12 cellular contexts compared by ENCODE assay signal in the genomic region with DNA sequence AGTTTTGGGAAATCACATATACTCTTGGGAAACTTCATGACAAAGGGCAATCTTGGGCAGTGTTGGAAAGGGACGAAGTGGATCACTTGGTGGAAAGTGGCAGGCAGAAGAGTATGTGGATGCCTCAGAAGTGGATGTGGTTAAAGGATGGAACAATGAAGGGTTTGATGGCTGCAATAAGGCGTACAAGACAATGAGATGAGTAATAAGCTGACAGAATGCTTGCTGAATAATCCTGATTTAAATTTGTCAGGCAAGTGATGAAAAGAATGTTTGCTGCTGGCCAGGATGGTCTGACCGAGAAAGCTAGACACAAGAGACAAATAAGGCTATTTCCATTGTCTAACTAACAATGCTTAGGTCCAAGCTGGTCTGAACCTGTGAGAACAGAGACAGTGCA.
DNase-seq lines count a peak whose midpoint lies in the region; ATAC-seq and TF ChIP-seq lines count a peak whose summit lies in the region.
"Had no signal": no experiment of that assay in that cellular context is flagged by ENCODE, and none has a peak within 500 bp of the region (broad histone marks: within the 10 kb centered on the region; RNA-seq: fewer than 3 reads in every experiment).

No MANE protein-coding gene starts in this region.

- H3K27ac Mint-ChIP-seq in activated T-cell treated with anti-CD3 and anti-CD28 coated beads, Interleukin-2, amount 50 U/mL, for 24 hours: peak overlapping the region; percentile 69
- peak overlapping the region; percentile 4 for H3K27ac Mint-ChIP-seq in activated CD4-positive, alpha-beta memory T cell treated with anti-CD3 and anti-CD28 coated beads, Interleukin-2, amount 10 ng/mL, durations not matched to agents 7 days and 5 days
- peak overlapping the region; percentile 86 for H3K27ac Mint-ChIP-seq in stimulated activated naive CD8-positive, alpha-beta T cell treated with anti-CD3 and anti-CD28 coated beads, Interleukin-15, Interleukin-2, amounts not matched to agents 100 ng/mL and 50 ng/mL, for 24 hours

- POLR2A ChIA-PET in activated CD4-positive, alpha-beta memory T cell treated with anti-CD3 and anti-CD28 coated beads, Interleukin-2, amount 10 ng/mL, durations not matched to agents 7 days and 5 days (lab: Charles Lee): interaction anchor here (0.7 to 9.8 kb wide), 3 partner anchors 8 to 181 kb away, joined by 3 to 146 read pairs (median 3); partner anchors contain the start of gene ASF1A

- H3K27me3 Mint-ChIP-seq in activated T-cell treated with anti-CD3 and anti-CD28 coated beads, Interleukin-2, amount 50 U/mL, for 24 hours: no peaks in the 10 kb centered on the region
- H3K27me3 Mint-ChIP-seq in activated T-cell treated with anti-CD3 and anti-CD28 coated beads, Interleukin-2, amount 50 U/mL, for 4 hours (ENCODE audit: low read depth): no peaks in the 10 kb centered on the region
- H3K27me3 Mint-ChIP-seq in activated CD4-positive, alpha-beta memory T cell treated with anti-CD3 and anti-CD28 coated beads, Interleukin-2, amount 10 ng/mL, durations not matched to agents 7 days and 5 days: no peaks in the 10 kb centered on the region
- H3K27me3 Mint-ChIP-seq in stimulated activated naive CD8-positive, alpha-beta T cell treated with anti-CD3 and anti-CD28 coated beads, Interleukin-15, Interleukin-2, amounts not matched to agents 100 ng/mL and 50 ng/mL, for 24 hours: no peaks in the 10 kb centered on the region
- H3K27me3 Mint-ChIP-seq: central memory CD8-positive, alpha-beta T cell had no signal

- H3K9me3 ChIP-seq in heart right ventricle: no peaks in the 10 kb centered on the region
- H3K9me3 ChIP-seq: esophagus squamous epithelium had no signal

- H3K4me1 ChIP-seq in heart right ventricle: peaks cover 7 to 32% (median 17%) of the 10 kb centered on the region in 9 donors

- DNase-seq in activated T-cell treated with anti-CD3 and anti-CD28 coated beads, Interleukin-2, amount 50 U/mL, for 24 hours: no peak
- no peak for DNase-seq in activated T-cell treated with anti-CD3 and anti-CD28 coated beads, Interleukin-2, amount 50 U/mL, for 4 hours
- DNase-seq in activated CD4-positive, alpha-beta memory T cell treated with anti-CD3 and anti-CD28 coated beads, Interleukin-2, amount 10 ng/mL, durations not matched to agents 7 days and 5 days: no peak
- DNase-seq in fibroblast of pulmonary artery (ENCODE audit: low read depth) (peak; percentile 74), occipital lobe (lab: John Stamatoyannopoulos, UW) (no peak), GM13977 (ENCODE audit: low spot score) (no peak), heart right ventricle (no peak)
- DNase-seq: activated CD8-positive, alpha-beta memory T cell treated with anti-CD3 and anti-CD28 coated beads, Interleukin-2, amount 50 U/mL, for 4 hours; esophagus squamous epithelium; NCI-H1436 had no signal

- H3K9me3 Mint-ChIP-seq in activated T-cell treated with anti-CD3 and anti-CD28 coated beads, Interleukin-2, amount 50 U/mL, for 24 hours: peaks cover 5% of the 10 kb centered on the region
- no peaks in the 10 kb centered on the region for H3K9me3 Mint-ChIP-seq in activated T-cell treated with anti-CD3 and anti-CD28 coated beads, Interleukin-2, amount 50 U/mL, for 4 hours
- H3K9me3 Mint-ChIP-seq in activated CD4-positive, alpha-beta memory T cell treated with anti-CD3 and anti-CD28 coated beads, Interleukin-2, amount 10 ng/mL, durations not matched to agents 7 days and 5 days: no peaks in the 10 kb centered on the region
- H3K9me3 Mint-ChIP-seq in stimulated activated naive CD8-positive, alpha-beta T cell treated with anti-CD3 and anti-CD28 coated beads, Interleukin-15, Interleukin-2, amounts not matched to agents 100 ng/mL and 50 ng/mL, for 24 hours: peaks cover 3% of the 10 kb centered on the region
- H3K9me3 Mint-ChIP-seq: central memory CD8-positive, alpha-beta T cell had no signal

- peak overlapping the region; percentile 18 for H3K4me3 Mint-ChIP-seq in activated T-cell treated with anti-CD3 and anti-CD28 coated beads, Interleukin-2, amount 50 U/mL, for 24 hours
- H3K4me3 Mint-ChIP-seq in activated T-cell treated with anti-CD3 and anti-CD28 coated beads, Interleukin-2, amount 50 U/mL, for 4 hours: no peak overlapping the region
- no peak overlapping the region for H3K4me3 Mint-ChIP-seq in activated CD4-positive, alpha-beta memory T cell treated with anti-CD3 and anti-CD28 coated beads, Interleukin-2, amount 10 ng/mL, durations not matched to agents 7 days and 5 days
- H3K4me3 Mint-ChIP-seq in stimulated activated naive CD8-positive, alpha-beta T cell treated with anti-CD3 and anti-CD28 coated beads, Interleukin-15, Interleukin-2, amounts not matched to agents 100 ng/mL and 50 ng/mL, for 24 hours: peak overlapping the region; percentile 43
- H3K4me3 Mint-ChIP-seq: central memory CD8-positive, alpha-beta T cell had no signal

- intact Hi-C loops in heart right ventricle (cut with DNase I): no loop called here

- H3K27ac ChIP-seq in heart right ventricle: no peak overlapping the region
- H3K27ac ChIP-seq: esophagus squamous epithelium had no signal

- H3K4me1 Mint-ChIP-seq in activated T-cell treated with anti-CD3 and anti-CD28 coated beads, Interleukin-2, amount 50 U/mL, for 24 hours (ENCODE audit: low read depth): peaks cover 68% of the 10 kb centered on the region
- peaks cover 47% of the 10 kb centered on the region for H3K4me1 Mint-ChIP-seq in activated T-cell treated with anti-CD3 and anti-CD28 coated beads, Interleukin-2, amount 50 U/mL, for 4 hours (ENCODE audit: low read depth)
- H3K4me1 Mint-ChIP-seq in activated CD4-positive, alpha-beta memory T cell treated with anti-CD3 and anti-CD28 coated beads, Interleukin-2, amount 10 ng/mL, durations not matched to agents 7 days and 5 days: peaks cover 35% of the 10 kb centered on the region
- peaks cover 73% of the 10 kb centered on the region for H3K4me1 Mint-ChIP-seq in stimulated activated naive CD8-positive, alpha-beta T cell treated with anti-CD3 and anti-CD28 coated beads, Interleukin-15, Interleukin-2, amounts not matched to agents 100 ng/mL and 50 ng/mL, for 24 hours (ENCODE audit: low read depth)

- no peak for ATAC-seq in activated T-cell treated with anti-CD3 and anti-CD28 coated beads, Interleukin-2, amount 50 U/mL, for 4 hours
- no peak for ATAC-seq in heart right ventricle

- CTCF ChIA-PET in activated CD4-positive, alpha-beta memory T cell treated with anti-CD3 and anti-CD28 coated beads, Interleukin-2, amount 10 ng/mL, durations not matched to agents 7 days and 5 days (lab: Charles Lee): interaction anchor here (0.6 to 2.1 kb wide), 2 partner anchors 84 to 89 kb away, joined by 3 to 7 read pairs; no protein-coding TSS in a partner anchor

- no peaks in the 10 kb centered on the region for H3K27me3 ChIP-seq in heart right ventricle
- H3K27me3 ChIP-seq: esophagus squamous epithelium had no signal

- no peaks in the 10 kb centered on the region for H3K36me3 ChIP-seq in heart right ventricle
- H3K36me3 ChIP-seq: esophagus squamous epithelium had no signal

- 62 to 64% methylated on average over 3 of the region's 3 CpGs for WGBS in heart right ventricle, 2 donors

- H3K4me3 ChIP-seq in fibroblast of pulmonary artery (replicated peaks; ENCODE audit: low read depth, low read length) (no peak overlapping the region), heart right ventricle (no peak overlapping the region)
- H3K4me3 ChIP-seq: esophagus squamous epithelium had no signal

- TF ChIP-seq CTCF in fibroblast of pulmonary artery (IDR thresholded peaks at IDR 0.05; ENCODE audit: low read length, missing control alignments) (no peak), GM13977 (IDR thresholded peaks at IDR 0.05; ENCODE audit: extremely low read depth, insufficient read depth, missing control alignments) (no peak), heart right ventricle (IDR thresholded peaks at IDR 0.05) (no peak)

- H3K36me3 Mint-ChIP-seq in activated T-cell treated with anti-CD3 and anti-CD28 coated beads, Interleukin-2, amount 50 U/mL, for 24 hours (ENCODE audit: low read depth): peaks cover 11% of the 10 kb centered on the region
- H3K36me3 Mint-ChIP-seq in activated T-cell treated with anti-CD3 and anti-CD28 coated beads, Interleukin-2, amount 50 U/mL, for 4 hours (ENCODE audit: insufficient read depth): no peaks in the 10 kb centered on the region
- peaks cover 10% of the 10 kb centered on the region for H3K36me3 Mint-ChIP-seq in activated CD4-positive, alpha-beta memory T cell treated with anti-CD3 and anti-CD28 coated beads, Interleukin-2, amount 10 ng/mL, durations not matched to agents 7 days and 5 days (ENCODE audit: low read depth)
- H3K36me3 Mint-ChIP-seq in stimulated activated naive CD8-positive, alpha-beta T cell treated with anti-CD3 and anti-CD28 coated beads, Interleukin-15, Interleukin-2, amounts not matched to agents 100 ng/mL and 50 ng/mL, for 24 hours (ENCODE audit: low read depth): peaks cover 7% of the 10 kb centered on the region

- in situ Hi-C loops in GM13977 (cut with MboI; ENCODE audit: low pct_unique_long_range_greater_than_20kb, low sequenced_read_pairs, unreplicated experiment): no loop called here

Comparison
In these comparisons a context has a peak if more than half of its experiments do, and no peak if none do; other contexts are left out.
1. H3K4me3 Mint-ChIP-seq: peak in activated T-cell treated with anti-CD3 and anti-CD28 coated beads, Interleukin-2, amount 50 U/mL, for 24 hours (single experiment) and stimulated activated naive CD8-positive, alpha-beta T cell treated with anti-CD3 and anti-CD28 coated beads, Interleukin-15, Interleukin-2, amounts not matched to agents 100 ng/mL and 50 ng/mL, for 24 hours (single experiment); none in activated T-cell treated with anti-CD3 and anti-CD28 coated beads, Interleukin-2, amount 50 U/mL, for 4 hours (single experiment) and activated CD4-positive, alpha-beta memory T cell treated with anti-CD3 and anti-CD28 coated beads, Interleukin-2, amount 10 ng/mL, durations not matched to agents 7 days and 5 days (single experiment).
2. H3K27ac Mint-ChIP-seq: peak in every context shown above with its lines; median percentile 86 in stimulated activated naive CD8-positive, alpha-beta T cell treated with anti-CD3 and anti-CD28 coated beads, Interleukin-15, Interleukin-2, amounts not matched to agents 100 ng/mL and 50 ng/mL, for 24 hours; 69 in activated T-cell treated with anti-CD3 and anti-CD28 coated beads, Interleukin-2, amount 50 U/mL, for 24 hours; 4 in activated CD4-positive, alpha-beta memory T cell treated with anti-CD3 and anti-CD28 coated beads, Interleukin-2, amount 10 ng/mL, durations not matched to agents 7 days and 5 days.